29 cellular contexts compared by ENCODE assay signal in the genomic region with DNA sequence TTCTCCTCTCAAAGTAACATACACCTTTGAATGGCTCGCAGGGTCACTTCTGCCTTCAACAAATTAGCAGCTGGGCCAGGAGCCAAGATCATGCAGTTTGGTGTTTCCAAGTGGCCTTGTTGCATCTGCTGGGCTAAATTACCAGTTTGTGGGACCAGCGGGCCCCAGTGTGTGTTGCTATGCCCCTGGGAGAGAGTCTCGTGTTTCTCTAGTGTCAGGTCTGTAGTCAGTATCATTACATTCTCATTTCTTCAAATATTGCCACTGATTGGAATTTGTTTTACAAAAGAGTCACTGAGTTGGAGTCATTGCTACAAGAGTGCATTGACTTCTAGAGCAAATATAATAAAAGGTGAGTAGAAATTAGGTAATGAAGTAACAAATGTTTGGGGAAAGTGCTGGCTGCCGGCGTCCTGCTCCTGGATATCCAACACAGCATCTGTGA. TPM values are rescaled to one million over a fixed set of nuclear protein-coding genes. Genes with fewer than 3 reads are reported as not detected.
A peak's percentile ranks its signal among the peaks of the same experiment; 100 is the strongest.
DNase-seq lines count a peak whose midpoint lies in the region; ATAC-seq, FAIRE-seq and TF ChIP-seq lines count a peak whose summit lies in the region.
"Had no signal": no experiment of that assay in that cellular context is flagged by ENCODE, and none has a peak within 500 bp of the region (broad histone marks: within the 10 kb centered on the region; RNA-seq: fewer than 3 reads in every experiment).

No MANE protein-coding gene starts in this region.

- H3K79me2 ChIP-seq in HepG2 (ENCODE audit: insufficient read depth, low read length): no peaks in the 10 kb centered on the region

- TF ChIP-seq POLR2A in HepG2 (IDR thresholded peaks at IDR 0.05; ENCODE audit: insufficient read depth in 1 of 2, low read depth in 2 of 2, low read length in 2 of 2) (no peak), transverse colon (IDR thresholded peaks at IDR 0.05) (no peak)

- in situ Hi-C loops in HepG2 (cut with HindIII; ENCODE audit: extremely low pct_ligation_motif_present, low pct_unique_long_range_greater_than_20kb): no loop called here
- in situ Hi-C loops in transverse colon (cut with MboI; ENCODE audit: low pct_ligation_motif_present in 1 of 4, low pct_unique_long_range_greater_than_20kb in 1 of 4, low sequenced_read_pairs in 3 of 4): no loop called here
- in situ Hi-C loops in KBM-7 (cut with MboI; ENCODE audit: low pct_unique_long_range_greater_than_20kb, low sequenced_read_pairs): no loop called here

- no peak overlapping the region for H3K4me2 ChIP-seq in HepG2 (ENCODE audit: low read depth, low read length)
- H3K4me2 ChIP-seq: smooth muscle cell had no signal

- intact Hi-C loops in HepG2 (cut with micrococcal nuclease; ENCODE audit: unreplicated experiment): loop anchor here (1.0 kb wide), 1 partner anchor 10 kb away; no protein-coding TSS in a partner anchor
- intact Hi-C loops in transverse colon (cut with DNase I; ENCODE audit: low total_unique reads): no loop called here
- intact Hi-C loops in posterior vena cava (cut with DNase I): no loop called here

- H2AFZ ChIP-seq in HepG2 (ENCODE audit: low read length): no peak overlapping the region

- DNase-seq in HepG2 (ENCODE audit: low spot score) (no peak), NCI-H2107 (lab: John Stamatoyannopoulos, UW) (peak; percentile 70), NCI-H69 (lab: John Stamatoyannopoulos, UW) (peak; percentile 89), transverse colon (peak; percentile 44), KBM-7 (no peak), posterior vena cava (ENCODE audit: low spot score) (no peak), NCI-H82 treated with DMSO at 0.1 percent for 48 hours (lab: John Stamatoyannopoulos, UW; ENCODE audit: unreplicated experiment) (no peak)
- DNase-seq: activated CD4-positive, alpha-beta T cell treated with anti-CD3 and anti-CD28 coated beads for 36 hours; activated CD8-positive, alpha-beta T cell treated with anti-CD3 and anti-CD28 coated beads, Interleukin-2, amount 10 ng/mL, durations not matched to agents 7 days and 5 days; activated effector memory CD4-positive, alpha-beta T cell treated with Interleukin-2 at 50 U/mL for 16 hours; activated naive CD8-positive, alpha-beta T cell treated with anti-CD3 and anti-CD28 coated beads for 36 hours; aorta; CD8-positive, alpha-beta memory T cell; DND-41; effector memory CD8-positive, alpha-beta T cell; erythroblast; islet precursor cell; lower lobe of right lung; NCI-H774; retina; upper lobe of right lung had no signal

- BruUV-seq in HepG2 (replicated peaks; lab: Mats Ljungman, UMichigan): no TSS peak

- H3K9ac ChIP-seq in liver (ENCODE audit: low read depth in 1 of 2, low read length in 2 of 2): no peak overlapping the region
- H3K9ac ChIP-seq in HepG2 (ENCODE audit: insufficient read depth, low read depth, low read length): no peak overlapping the region

- TF ChIP-seq EP300 in HepG2 (IDR thresholded peaks at IDR 0.05; ENCODE audit: low read depth in 2 of 2, low read length in 2 of 2) (no peak), HepG2 (CRISPR knock-in tag; IDR thresholded peaks at IDR 0.05; ENCODE audit: borderline replicate concordance) (no peak), transverse colon (IDR thresholded peaks at IDR 0.05; ENCODE audit: low read depth) (no peak)

- FAIRE-seq in HepG2 (lab: Jason Lieb, UNC): no peak

- no peaks in the 10 kb centered on the region for H3K27me3 ChIP-seq in liver (ENCODE audit: control insufficient read depth in 4 of 4, insufficient read depth in 4 of 4, low read length in 3 of 4)
- H3K27me3 ChIP-seq in HepG2 (ENCODE audit: control insufficient read depth in 1 of 2, insufficient read depth in 2 of 2, low read length in 2 of 2): peaks cover 0 to 6% of the 10 kb centered on the region in 2 experiments; a peak in 2 of 5 replicates
- H3K27me3 ChIP-seq in transverse colon: no peaks in the 10 kb centered on the region
- H3K27me3 ChIP-seq: upper lobe of right lung had no signal

- peaks cover 0 to 8% (median 4%) of the 10 kb centered on the region in 4 donors for H3K4me1 ChIP-seq in liver (ENCODE audit: control insufficient read depth in 4 of 4, insufficient read depth in 4 of 4, low read length in 3 of 4)
- peaks cover 34% of the 10 kb centered on the region for H3K4me1 ChIP-seq in HepG2 (ENCODE audit: insufficient read depth, low read length)
- peaks cover 0 to 19% (median 4%) of the 10 kb centered on the region in 4 donors for H3K4me1 ChIP-seq in transverse colon
- H3K4me1 ChIP-seq: HAP-1, lower lobe of right lung had no signal

- H3K9me3 ChIP-seq in liver (ENCODE audit: control insufficient read depth in 4 of 4, low read length in 3 of 4) (no peaks in the 10 kb centered on the region), HepG2 (ENCODE audit: low read length) (no peaks in the 10 kb centered on the region), transverse colon (no peaks in the 10 kb centered on the region)
- H3K9me3 ChIP-seq: HAP-1, lower lobe of right lung, upper lobe of right lung had no signal

- WGBS in liver: 38% methylated on average over 5 of the region's 5 CpGs
- WGBS in HepG2 (ENCODE audit: low lambda C conversion rate): 1% methylated on average over 5 of the region's 5 CpGs
- 47 to 62% methylated on average over 3 to 5 of the region's 5 CpGs for WGBS in transverse colon (ENCODE audit: low coverage in 1 of 2), 2 donors

- TF ChIP-seq RAD21 in liver (IDR thresholded peaks at IDR 0.05) (no peak), HepG2 (CRISPR knock-in tag; IDR thresholded peaks at IDR 0.05) (no peak)

- H4K20me1 ChIP-seq in HepG2 (ENCODE audit: insufficient read depth, low read length): no peaks in the 10 kb centered on the region

- POLR2A ChIA-PET in HepG2 (lab: Yijun Ruan, JAX): no interaction called here

- H3K36me3 ChIP-seq in liver (ENCODE audit: control insufficient read depth in 4 of 4, insufficient read depth in 3 of 4, low read depth in 1 of 4, low read length in 3 of 4) (no peaks in the 10 kb centered on the region), HepG2 (replicated peaks in 1 of 2; ENCODE audit: control insufficient read depth in 1 of 2, insufficient read depth in 2 of 2, low read length in 2 of 2) (no peaks in the 10 kb centered on the region), transverse colon (no peaks in the 10 kb centered on the region)
- H3K36me3 ChIP-seq: cardiac muscle cell, HAP-1, lower lobe of right lung, upper lobe of right lung had no signal

- no peak for ATAC-seq in HepG2
- ATAC-seq: activated CD4-positive, alpha-beta T cell treated with anti-CD3 and anti-CD28 coated beads for 36 hours; activated CD8-positive, alpha-beta T cell treated with anti-CD3 and anti-CD28 coated beads, Interleukin-2, amount 10 ng/mL, durations not matched to agents 7 days and 5 days; effector memory CD8-positive, alpha-beta T cell; lower lobe of right lung; natural killer cell treated with Interleukin-12 subunit alpha and Interleukin-12 subunit beta and Interleukin-15 and Interleukin-18, amount 100 ng/mL, for 72 hours; Right ventricle myocardium inferior; upper lobe of right lung had no signal

- H3K27ac ChIP-seq in liver (ENCODE audit: low read depth in 1 of 2, low read length in 2 of 2) (peak overlapping the region in 1 of 2 donors; percentile 20), HepG2 (ENCODE audit: extremely low read length, insufficient read depth, low read length) (no peak overlapping the region), transverse colon (peak overlapping the region; percentile 13 to 69 (median 42))
- H3K27ac ChIP-seq: cardiac muscle cell, coronary artery, lower lobe of right lung, upper lobe of right lung had no signal

- H3K4me3 ChIP-seq in liver (ENCODE audit: low read depth in 1 of 3, low read length in 3 of 3) (no peak overlapping the region), HepG2 (replicated peaks in 1 of 3; ENCODE audit: insufficient read depth in 1 of 3, low read depth in 2 of 3, low read length in 3 of 3) (no peak overlapping the region), transverse colon (no peak overlapping the region)
- H3K4me3 ChIP-seq: cardiac muscle cell, coronary artery, HAP-1, lower lobe of right lung, smooth muscle cell, upper lobe of right lung had no signal

- CTCF ChIA-PET in HepG2 (lab: Yijun Ruan, JAX; ENCODE audit: low intra/inter-chr PET ratio, low total read pairs): no interaction called here

- TF ChIP-seq CTCF in liver (IDR thresholded peaks at IDR 0.05; ENCODE audit: low read depth, low read length, missing input control) (no peak), HepG2 (CRISPR knock-in tag; IDR thresholded peaks at IDR 0.05) (no peak), transverse colon (IDR thresholded peaks at IDR 0.05) (no peak)

TF ChIP-seq in liver, 16 proteins besides CTCF, POLR2A, EP300 and RAD21 (continues in another document):
- TF ChIP-seq HNF4A (conservative IDR thresholded peaks at IDR 0.05) (peak in 1 of 2 donors; percentile 24), RXRA (IDR thresholded peaks at IDR 0.05) (peak; percentile 71 to 78)

TF ChIP-seq in HepG2, 621 proteins besides CTCF, POLR2A, EP300 and RAD21 (continues in another document):
- no peak for TF ChIP-seq ZNF749 (CRISPR knock-in tag; IDR thresholded peaks at IDR 0.05; ENCODE audit: borderline replicate concordance)

RNA-seq across cellular contexts. Expression of a gene that starts 35.5 kb away (rescaled TPM):
- total RNA-seq in liver (10 to 100 TPM; 11.3 to 12.0 TPM), HepG2 (2016; rRNA removed; fragmentation: Illumina TruSeq; extraction: Trizol) (18.5 and 23.6 TPM in 2 replicates), transverse colon (10 to 100 TPM; 32.0 to 62.5 (median 38.4) TPM), posterior vena cava (10 to 100 TPM; 15.7 to 24.6 TPM)
- polyA plus RNA-seq in liver (10 to 100 TPM in 1 of 2 donors, 1 to 10 TPM in 1; 6.4 to 11.8 TPM), HepG2 (2011; rRNA removed) (11.9 and 14.7 TPM in 2 replicates)
- 3.3 and 4.3 TPM in 2 replicates for total RNA-seq in HepG2 (2016; cell fraction: cytosol; rRNA removed; fragmentation: Illumina TruSeq; extraction: Trizol; ENCODE audit: low read depth)
- 19.1 and 24.0 TPM in 2 replicates for total RNA-seq in HepG2 (2016; cell fraction: insoluble cytoplasmic fraction; rRNA removed; fragmentation: Illumina TruSeq; extraction: Trizol)
- total RNA-seq in HepG2 (2016; cell fraction: membrane; rRNA removed; fragmentation: Illumina TruSeq; extraction: Trizol): 14.7 and 15.0 TPM in 2 replicates
- 12.1 and 12.4 TPM in 2 replicates for total RNA-seq in HepG2 (2016; cell fraction: nucleus; rRNA removed; fragmentation: Illumina TruSeq; extraction: Trizol)
- 8.3 and 12.2 TPM in 2 replicates for polyA plus RNA-seq in HepG2 (2011; cell fraction: cytosol; rRNA removed)
- polyA plus RNA-seq in HepG2 (2011; cell fraction: nucleus; rRNA removed): 6.9 and 11.2 TPM in 2 replicates
- 22.4 and 26.2 TPM in 2 replicates for polyA plus RNA-seq in HepG2 (2012)
- polyA plus RNA-seq in HepG2 (2016; cell fraction: cytosol; fragmentation: Illumina TruSeq; extraction: Trizol; ENCODE audit: low read depth): 2.4 and 3.1 TPM in 2 replicates
- polyA plus RNA-seq in HepG2 (2016; cell fraction: insoluble cytoplasmic fraction; fragmentation: Illumina TruSeq; extraction: Trizol; ENCODE audit: low read depth): 29.9 and 30.8 TPM in 2 replicates
- 9.4 and 10.5 TPM in 2 replicates for polyA plus RNA-seq in HepG2 (2016; cell fraction: membrane; fragmentation: Illumina TruSeq; extraction: Trizol; ENCODE audit: low read depth)
- polyA plus RNA-seq in HepG2 (2016; cell fraction: nucleus; fragmentation: Illumina TruSeq; extraction: Trizol; ENCODE audit: insufficient read depth, low read depth): 22.5 and 23.1 TPM in 2 replicates
- 2.0 and 14.2 TPM in 2 replicates for polyA minus RNA-seq in HepG2 (2011; rRNA and poly(A)+ RNA removed; ENCODE audit: low replicate concordance)
- 15.8 and 19.7 TPM in 2 replicates for polyA minus RNA-seq in HepG2 (2011; cell fraction: cytosol; rRNA and poly(A)+ RNA removed)
- polyA minus RNA-seq in HepG2 (2011; cell fraction: nucleus; rRNA and poly(A)+ RNA removed): 5.9 and 12.1 TPM in 2 replicates
- total RNA-seq: B cell had no signal

Comparison
In these comparisons a context has a peak if more than half of its experiments do, and no peak if none do; other contexts are left out.
1. DNase-seq: peak in NCI-H2107 (single experiment), NCI-H69 (single experiment) and transverse colon (single experiment); none in HepG2 (single experiment), KBM-7 (single experiment), posterior vena cava (single experiment) and NCI-H82 treated with DMSO at 0.1 percent for 48 hours (single experiment).